ENCODE assay signal across 10 cellular contexts in the genomic region with DNA sequence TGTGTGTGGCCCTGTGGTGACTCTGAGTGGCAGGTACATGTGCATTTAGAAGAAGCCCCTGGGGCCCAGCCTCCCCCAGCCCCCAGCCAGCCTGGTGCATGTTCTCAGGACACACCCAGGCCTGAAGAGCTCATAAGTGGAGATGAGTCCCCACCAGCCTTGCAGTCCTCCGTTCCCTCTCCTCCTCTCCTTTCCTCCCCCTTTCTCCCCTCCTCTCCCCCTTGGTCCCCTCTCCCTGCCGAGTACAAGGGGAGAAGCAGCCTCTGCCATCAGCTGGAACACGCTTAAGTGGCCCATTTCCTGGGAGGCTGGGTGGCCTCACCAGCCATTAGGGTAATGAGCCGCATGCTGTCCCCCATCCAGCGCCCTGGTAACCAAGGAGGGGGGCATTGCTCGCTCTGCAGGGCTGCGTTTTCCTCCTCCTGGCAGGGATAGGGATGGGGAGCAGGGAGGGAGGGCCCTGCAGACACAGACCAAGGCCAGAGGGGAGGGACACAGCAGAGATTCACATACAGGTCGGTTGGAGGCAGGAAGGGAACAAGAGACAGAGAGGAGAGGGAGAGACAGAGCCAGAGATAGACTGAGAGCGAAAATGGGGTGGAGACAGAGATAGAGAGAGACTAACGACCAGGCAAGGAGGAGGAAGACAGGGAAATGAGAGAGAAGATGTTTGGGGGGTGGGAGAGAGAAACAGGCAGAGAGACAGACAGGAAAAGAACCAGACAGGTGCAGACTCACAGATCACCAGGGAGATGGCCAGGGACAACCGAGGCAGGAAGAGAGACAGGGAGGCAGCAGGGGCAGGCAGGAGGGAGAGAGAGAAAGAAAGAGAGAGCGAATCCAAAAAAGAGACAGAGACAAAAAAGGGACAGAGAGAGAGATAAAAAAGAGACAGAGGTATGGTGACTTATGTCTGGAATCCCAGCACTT. TPM values are rescaled to one million over a fixed set of nuclear protein-coding genes. Genes with fewer than 3 reads are reported as not detected.
DNase-seq lines count a peak whose midpoint lies in the region; ATAC-seq, FAIRE-seq and TF ChIP-seq lines count a peak whose summit lies in the region.
"Had no signal": no experiment of that assay in that cellular context is flagged by ENCODE, and none has a peak within 500 bp of the region (broad histone marks: within the 10 kb centered on the region; RNA-seq: fewer than 3 reads in every experiment).

No MANE protein-coding gene starts in this region.

- H3K4ac ChIP-seq in IMR-90 (ENCODE audit: low read depth, low read length): no peak overlapping the region
- H3K4ac ChIP-seq in H1 (replicated peaks; ENCODE audit: insufficient read length, low read depth, low read length): no peak overlapping the region

- TF ChIP-seq EP300 in H1 (IDR thresholded peaks at IDR 0.05; ENCODE audit: borderline replicate concordance in 1 of 2, low read depth in 2 of 2, low read length in 2 of 2): no peak

- no peak for FAIRE-seq in H1 (lab: Jason Lieb, UNC)

- H2BK20ac ChIP-seq in IMR-90 (ENCODE audit: low read depth, low read length) (no peak overlapping the region), H1 (ENCODE audit: low read length) (peak overlapping the region; percentile 95; the same call in 1 of the 2 replicates)

- H3K79me2 ChIP-seq in H1 (ENCODE audit: control insufficient read depth in 1 of 2, insufficient read depth in 2 of 2, low read length in 2 of 2): no peaks in the 10 kb centered on the region

- POLR2A ChIA-PET in IMR-90 (lab: Charles Lee; ENCODE audit: unreplicated experiment) (interaction anchor here (0.6 kb wide), 1 partner anchor 18 kb away, joined by 3 read pairs; no protein-coding TSS in a partner anchor), H1 (lab: Charles Lee; ENCODE audit: partially characterized antibody) (interaction anchor here (1.0 to 1.8 kb wide), 3 partner anchors 26 to 56 kb away, joined by 3 to 7 read pairs (median 5); a partner anchor contains a TSS)

- H2BK15ac ChIP-seq in IMR-90 (ENCODE audit: low read depth, low read length) (no peak overlapping the region), H1 (ENCODE audit: low read length) (peak overlapping the region; percentile 88; the same call in 1 of the 2 replicates)

- no peaks in the 10 kb centered on the region for H3K36me3 ChIP-seq in IMR-90 (ENCODE audit: control insufficient read depth, insufficient read depth, low read length)
- H3K36me3 ChIP-seq in H1 (ENCODE audit: control insufficient read depth in 2 of 4, insufficient read depth in 4 of 4, low read length in 3 of 4): no peaks in the 10 kb centered on the region
- H3K36me3 ChIP-seq: neutrophil had no signal

- no peak overlapping the region for H4K5ac ChIP-seq in IMR-90 (ENCODE audit: low read depth, low read length)
- H4K5ac ChIP-seq in H1 (ENCODE audit: insufficient read length, low read depth, low read length): no peak overlapping the region

- H2AK9ac ChIP-seq in IMR-90 (replicated peaks; ENCODE audit: low read depth, low read length, poor library complexity): peak overlapping the region; percentile 78

- H3K27me3 ChIP-seq in IMR-90 (ENCODE audit: control insufficient read depth, insufficient read depth, low read length) (peaks cover 12% of the 10 kb centered on the region), H1 (replicated peaks in 1 of 4; ENCODE audit: control insufficient read depth in 3 of 4, extremely low read depth in 1 of 4, insufficient read depth in 3 of 4, low read length in 3 of 4) (no peaks in the 10 kb centered on the region; a peak in 1 of 7 replicates)

- in situ Hi-C loops in IMR-90 (cut with MboI; ENCODE audit: low sequenced_read_pairs): no loop called here

- H2AK5ac ChIP-seq in IMR-90 (ENCODE audit: low read depth, low read length) (no peak overlapping the region), H1 (ENCODE audit: low read depth, low read length) (no peak overlapping the region)

- H3K23me2 ChIP-seq in H1 (ENCODE audit: low read depth, low read length): peaks cover 3% of the 10 kb centered on the region; the same call in 1 of the 2 replicates

- no peak for TF ChIP-seq RAD21 in IMR-90 (IDR thresholded peaks at IDR 0.05; ENCODE audit: low read length)
- no peak for TF ChIP-seq RAD21 in H1 (IDR thresholded peaks at IDR 0.05 in 1 of 2, conservative IDR thresholded peaks at IDR 0.05 in 1 of 2; ENCODE audit: low read depth in 2 of 2, low read length in 2 of 2)

- H2AFZ ChIP-seq in IMR-90 (replicated peaks; ENCODE audit: low read length, poor library complexity) (peak overlapping the region; percentile 70), H1 (ENCODE audit: low read length) (peak overlapping the region; percentile 99)

- H3K14ac ChIP-seq in IMR-90 (replicated peaks; ENCODE audit: low read depth, low read length): no peak overlapping the region
- no peak overlapping the region for H3K14ac ChIP-seq in H1 (ENCODE audit: insufficient read length)

- ATAC-seq in IMR-90 (ENCODE audit: low read depth): no peak
- ATAC-seq in sciatic nerve: peak; percentile 43
- ATAC-seq in HG02798 (IDR thresholded peaks at IDR 0.05; ENCODE audit: poor library complexity, unreplicated experiment): no peak
- ATAC-seq in GM18519 (IDR thresholded peaks at IDR 0.05; ENCODE audit: low FRiP score, unreplicated experiment): no peak

- H3K9me3 ChIP-seq in IMR-90 (ENCODE audit: control insufficient read depth, insufficient read depth, low read length) (no peaks in the 10 kb centered on the region), H1 (ENCODE audit: insufficient read depth in 2 of 2, low read depth in 1 of 2, low read length in 1 of 2) (no peaks in the 10 kb centered on the region)
- H3K9me3 ChIP-seq: neutrophil had no signal

- intact Hi-C loops in IMR-90 (cut with micrococcal nuclease) (no loop called here), sciatic nerve (cut with DNase I) (no loop called here)

- H2BK5ac ChIP-seq in IMR-90 (ENCODE audit: low read depth, low read length, poor library complexity, severe bottlenecking) (no peak overlapping the region), H1 (ENCODE audit: low read depth, low read length) (peak overlapping the region; percentile 82; the same call in 1 of the 2 replicates)

- WGBS in IMR-90 (ENCODE audit: extremely low coverage in 2 of 2, insufficient read length in 1 of 2), 2 experiments: 32% methylated on average over 8 of the region's 12 CpGs; no CpG with 5 or more reads in 1 of the 2 experiments
- WGBS in H1 (ENCODE audit: extremely low coverage in 1 of 2, insufficient coverage in 1 of 2, insufficient read length in 1 of 2, insufficient replicate concordance in 2 of 2, low coverage in 1 of 2, low lambda C conversion rate in 2 of 2, missing lambda C conversion rate in 1 of 2), 2 experiments: 29% methylated on average over 9 of the region's 12 CpGs; no CpG with 5 or more reads in 1 of the 2 experiments

- no peak for TF ChIP-seq POLR2A in IMR-90 (IDR thresholded peaks at IDR 0.05; ENCODE audit: low read depth, low read length)
- TF ChIP-seq POLR2A in H1 (IDR thresholded peaks at IDR 0.05; ENCODE audit: control extremely low read depth in 1 of 2, low read depth in 2 of 2, low read length in 2 of 2): no peak

- H3K9me1 ChIP-seq in IMR-90 (ENCODE audit: insufficient read depth, low read length): no peaks in the 10 kb centered on the region

- H3K56ac ChIP-seq in IMR-90 (ENCODE audit: extremely low read depth, insufficient read depth, low read length) (no peak overlapping the region), H1 (replicated peaks; ENCODE audit: insufficient read length, low read depth, low read length) (no peak overlapping the region)

- H3K23ac ChIP-seq in IMR-90 (ENCODE audit: low read depth, low read length): no peak overlapping the region
- H3K23ac ChIP-seq in H1 (ENCODE audit: insufficient read length): no peak overlapping the region

- no peak overlapping the region for H2BK120ac ChIP-seq in IMR-90 (ENCODE audit: low read depth, low read length)
- H2BK120ac ChIP-seq in H1 (replicated peaks; ENCODE audit: low read depth, low read length): no peak overlapping the region

- BruUV-seq in IMR-90 (replicated peaks; lab: Mats Ljungman, UMichigan): no TSS peak

- no peak overlapping the region for H3K27ac ChIP-seq in IMR-90 (ENCODE audit: insufficient read depth, low read length)
- H3K27ac ChIP-seq in H1 (ENCODE audit: low read depth, low read length): no peak overlapping the region
- H3K27ac ChIP-seq: neutrophil, VCaP had no signal

- H3K79me1 ChIP-seq in IMR-90 (ENCODE audit: low read depth in 1 of 2, low read length in 2 of 2) (no peaks in the 10 kb centered on the region), H1 (ENCODE audit: low read depth, low read length) (no peaks in the 10 kb centered on the region)

- no peak overlapping the region for H4K91ac ChIP-seq in IMR-90 (ENCODE audit: insufficient read depth, low read depth, low read length)
- H4K91ac ChIP-seq in H1 (replicated peaks; ENCODE audit: insufficient read length, low read length): peak overlapping the region; percentile 45

- no peak overlapping the region for H3K9ac ChIP-seq in IMR-90 (ENCODE audit: low read depth, low read length)
- H3K9ac ChIP-seq in H1 (replicated peaks in 1 of 4; ENCODE audit: extremely low read depth in 1 of 4, low read depth in 3 of 4, low read length in 3 of 4): peak overlapping the region in 1 of 4 experiments; percentile 1; a peak in 1 of 7 replicates

- H3K4me1 ChIP-seq in IMR-90 (ENCODE audit: control insufficient read depth, insufficient read depth, low read length) (peaks cover 2% of the 10 kb centered on the region; the same call in 1 of the 2 replicates), H1 (replicated peaks in 1 of 4; ENCODE audit: control insufficient read depth in 3 of 4, insufficient read depth in 4 of 4, low read length in 3 of 4) (peaks cover 0 to 14% (median 9%) of the 10 kb centered on the region in 4 experiments; a peak in 5 of 7 replicates)

- H3K4me2 ChIP-seq in IMR-90 (ENCODE audit: low read depth, low read length) (no peak overlapping the region), H1 (ENCODE audit: insufficient read depth in 1 of 2, low read depth in 2 of 2, low read length in 2 of 2) (peak overlapping the region; percentile 68 to 76)

- H3K18ac ChIP-seq in IMR-90 (ENCODE audit: low read depth, low read length): no peak overlapping the region
- H3K18ac ChIP-seq in H1 (ENCODE audit: extremely low read depth, low read length): peak overlapping the region; percentile 93

- CTCF ChIA-PET in IMR-90 (lab: Yijun Ruan, JAX): no interaction called here
- CTCF ChIA-PET in H1 (lab: Charles Lee; ENCODE audit: partially characterized antibody): interaction anchor here (0.6 to 19.1 kb wide), 8 partner anchors 10 to 62 kb away, joined by 3 to 212 read pairs (median 4); a partner anchor contains a TSS

- TF ChIP-seq CTCF in IMR-90 (conservative IDR thresholded peaks at IDR 0.05; ENCODE audit: low read depth, low read length) (no peak), H1 (IDR thresholded peaks at IDR 0.05; ENCODE audit: control extremely low read depth in 1 of 3, insufficient read depth in 1 of 3, low read depth in 1 of 3, low read length in 3 of 3) (no peak)

- no peak for DNase-seq in IMR-90
- DNase-seq in NCI-H2227 (lab: John Stamatoyannopoulos, UW; ENCODE audit: unreplicated experiment): peak; percentile 87
- peak in 1 of 2 experiments; percentile 69 for DNase-seq in H1 (ENCODE audit: low read depth in 1 of 2, low spot score in 2 of 2)
- no peak for DNase-seq in sciatic nerve (ENCODE audit: low spot score)
- no peak for DNase-seq in NCI-H446 treated with DMSO at 0.1 percent for 48 hours (lab: John Stamatoyannopoulos, UW)
- DNase-seq: immature natural killer cell had no signal

- H4K20me1 ChIP-seq in IMR-90 (ENCODE audit: insufficient read depth, low read length) (no peaks in the 10 kb centered on the region), H1 (replicated peaks in 1 of 2; ENCODE audit: control insufficient read depth in 1 of 2, insufficient read depth in 2 of 2, low read length in 2 of 2) (no peaks in the 10 kb centered on the region)

- peak overlapping the region; percentile 99; the same call in 1 of the 2 replicates for H2BK12ac ChIP-seq in H1 (ENCODE audit: low read depth, low read length)

- H4K8ac ChIP-seq in IMR-90 (ENCODE audit: low read depth in 2 of 2, low read length in 2 of 2) (no peak overlapping the region), H1 (ENCODE audit: extremely low read depth, insufficient read depth, low read length) (peak overlapping the region; percentile 41; the same call in 1 of the 2 replicates)

- H3K4me3 ChIP-seq in IMR-90 (ENCODE audit: insufficient read depth, low read depth, low read length) (no peak overlapping the region), H1 (ENCODE audit: extremely low read depth in 1 of 4, insufficient read depth in 2 of 4, low read depth in 3 of 4, low read length in 4 of 4) (peak overlapping the region in 3 of 4 experiments; percentile 27 to 42 (median 36); a peak in 5 of 8 replicates)

- dilution Hi-C loops in IMR-90 (cut with HindIII; ENCODE audit: low sequenced_read_pairs, unreplicated experiment): no loop called here

RNA-seq across cellular contexts. Expression of a gene that starts 19.3 kb away (rescaled TPM):
- total RNA-seq in IMR-90 (2012; rRNA removed) (12.2 and 12.4 TPM in 2 replicates), sciatic nerve (47.7 TPM)
- polyA plus RNA-seq in IMR-90 (2012; rRNA removed) (33.0 and 37.3 TPM in 2 replicates), H1 (2011; rRNA removed) (11.6 and 23.3 TPM in 2 replicates)
- 27.1 and 46.5 TPM in 2 replicates for polyA plus RNA-seq in IMR-90 (2012; cell fraction: cytosol; rRNA removed)
- polyA plus RNA-seq in IMR-90 (2012; cell fraction: nucleus; rRNA removed; ENCODE audit: low replicate concordance): 36.9 and 57.3 TPM in 2 replicates
- 40.7 and 46.8 TPM in 2 replicates for total RNA-seq in H1 (2021; fragmentation: NEBNext Ultra II Directional; extraction: Animal tissue kit (Norgen Biotek cat#: 25700))
- 8.8 TPM for polyA plus RNA-seq in H1 (2011; cell fraction: cytosol; rRNA removed)
- polyA plus RNA-seq in H1 (2011; cell fraction: nucleus; rRNA removed): 14.8 TPM
- polyA plus RNA-seq in H1 (2012, experiment 1 of 2): 16.8 to 25.1 TPM (median 22.4 TPM) in 4 replicates
- 27.0 TPM for polyA plus RNA-seq in H1 (2012, experiment 2 of 2)
- 26.2 TPM for polyA plus RNA-seq in H1 (2013, experiment 1 of 2)
- 22.8 TPM for polyA plus RNA-seq in H1 (2013, experiment 2 of 2)
- 9.5 and 9.9 TPM in 2 replicates for polyA minus RNA-seq in H1 (2011; rRNA and poly(A)+ RNA removed)
- 18.3 TPM for polyA minus RNA-seq in H1 (2011; cell fraction: cytosol; rRNA and poly(A)+ RNA removed)
- polyA minus RNA-seq in H1 (2011; cell fraction: nucleus; rRNA and poly(A)+ RNA removed): 33.5 TPM

RNA-seq across cellular contexts. Expression of a gene that starts 48.6 kb away (rescaled TPM):
- total RNA-seq in IMR-90 (2012; rRNA removed) (8.6 and 8.8 TPM in 2 replicates), sciatic nerve (7.5 TPM)
- polyA plus RNA-seq in IMR-90 (2012; rRNA removed) (5.3 and 5.8 TPM in 2 replicates), H1 (2011; rRNA removed) (6.7 and 8.8 TPM in 2 replicates)
- polyA plus RNA-seq in IMR-90 (2012; cell fraction: cytosol; rRNA removed): 2.4 and 5.0 TPM in 2 replicates
- 1.8 and 3.2 TPM in 2 replicates for polyA plus RNA-seq in IMR-90 (2012; cell fraction: nucleus; rRNA removed; ENCODE audit: low replicate concordance)
- total RNA-seq in H1 (2021; fragmentation: NEBNext Ultra II Directional; extraction: Animal tissue kit (Norgen Biotek cat#: 25700)): 16.1 and 16.4 TPM in 2 replicates
- 7.2 TPM for polyA plus RNA-seq in H1 (2011; cell fraction: cytosol; rRNA removed)
- polyA plus RNA-seq in H1 (2011; cell fraction: nucleus; rRNA removed): 8.0 TPM
- polyA plus RNA-seq in H1 (2012, experiment 1 of 2): 1.7 to 2.4 TPM (median 2.2 TPM) in 4 replicates
- polyA plus RNA-seq in H1 (2012, experiment 2 of 2): 1.7 TPM
- 7.3 TPM for polyA plus RNA-seq in H1 (2013, experiment 1 of 2)
- 7.0 TPM for polyA plus RNA-seq in H1 (2013, experiment 2 of 2)
- polyA minus RNA-seq in H1 (2011; rRNA and poly(A)+ RNA removed): 11.4 and 12.5 TPM in 2 replicates
- 10.6 TPM for polyA minus RNA-seq in H1 (2011; cell fraction: cytosol; rRNA and poly(A)+ RNA removed)
- 12.2 TPM for polyA minus RNA-seq in H1 (2011; cell fraction: nucleus; rRNA and poly(A)+ RNA removed)
